ENCODE assay signal across 13 cellular contexts in genomic region chr12:104596128-104596799, GRCh38.
DNase-seq lines count a peak whose midpoint lies in the region; ATAC-seq and TF ChIP-seq lines count a peak whose summit lies in the region.
"Had no signal": no experiment of that assay in that cellular context is flagged by ENCODE, and none has a peak within 500 bp of the region (broad histone marks: within the 10 kb centered on the region; RNA-seq: fewer than 3 reads in every experiment).

No MANE protein-coding gene starts in this region.

- intact Hi-C loops in Calu3 (cut with micrococcal nuclease; ENCODE audit: unreplicated experiment), result no loop called here

- no peak overlapping the region for H2BK15ac ChIP-seq in mesendoderm (replicated peaks; ENCODE audit: low read depth)

- H3K79me2 ChIP-seq in mesendoderm (ENCODE audit: control insufficient read depth, insufficient read depth, low read length), result no peaks in the 10 kb centered on the region

- H4K5ac ChIP-seq in mesendoderm (ENCODE audit: low read length), result no peak overlapping the region

- no peak overlapping the region for H3K4me3 Mint-ChIP-seq in stimulated activated naive CD8-positive, alpha-beta T cell treated with anti-CD3 and anti-CD28 coated beads, Interleukin-15, Interleukin-2, amounts not matched to agents 100 ng/mL and 50 ng/mL, for 24 hours
- no peak overlapping the region for H3K4me3 Mint-ChIP-seq in brain
- H3K4me3 Mint-ChIP-seq in memory B cell, result no peak overlapping the region
- no peak overlapping the region for H3K4me3 Mint-ChIP-seq in activated T-cell treated with anti-CD3 and anti-CD28 coated beads, Interleukin-2, amount 50 U/mL, for 72 hours
- H3K4me3 Mint-ChIP-seq in Calu3 (ENCODE audit: low read depth, unreplicated experiment), result no peak overlapping the region

- no peak overlapping the region for H3K27ac ChIP-seq in mesendoderm (ENCODE audit: low read depth, low read length)
- H3K27ac ChIP-seq: C4-2B had no signal

- H4K8ac ChIP-seq in mesendoderm (ENCODE audit: low read depth, low read length), result no peak overlapping the region

- TF ChIP-seq CTCF in brain (conservative IDR thresholded peaks at IDR 0.05) (no peak), Calu3 (IDR thresholded peaks at IDR 0.05; ENCODE audit: unreplicated experiment) (no peak)

- no peak for ATAC-seq in stimulated activated naive CD8-positive, alpha-beta T cell treated with anti-CD3 and anti-CD28 coated beads, Interleukin-15, Interleukin-2, amounts not matched to agents 100 U/mL and 50 U/mL, for 24 hours
- ATAC-seq in memory B cell (ENCODE audit: low read depth), result no peak
- no peak for ATAC-seq in activated T-cell treated with anti-CD3 and anti-CD28 coated beads, Interleukin-2, amount 50 U/mL, for 72 hours (replicated peaks in 1 of 2)

- H3K4ac ChIP-seq in mesendoderm (ENCODE audit: low read depth, low read length), result no peak overlapping the region

- no peaks in the 10 kb centered on the region for H3K9me3 Mint-ChIP-seq in stimulated activated naive CD8-positive, alpha-beta T cell treated with anti-CD3 and anti-CD28 coated beads, Interleukin-15, Interleukin-2, amounts not matched to agents 100 ng/mL and 50 ng/mL, for 24 hours
- H3K9me3 Mint-ChIP-seq in brain, result peaks cover 0 to 3% (median 0%) of the 10 kb centered on the region in 5 experiments
- H3K9me3 Mint-ChIP-seq in memory B cell, result no peaks in the 10 kb centered on the region
- H3K9me3 Mint-ChIP-seq in activated T-cell treated with anti-CD3 and anti-CD28 coated beads, Interleukin-2, amount 50 U/mL, for 72 hours, result no peaks in the 10 kb centered on the region
- no peaks in the 10 kb centered on the region for H3K9me3 Mint-ChIP-seq in Calu3 (ENCODE audit: low read depth, unreplicated experiment)

- no peaks in the 10 kb centered on the region for H3K27me3 Mint-ChIP-seq in stimulated activated naive CD8-positive, alpha-beta T cell treated with anti-CD3 and anti-CD28 coated beads, Interleukin-15, Interleukin-2, amounts not matched to agents 100 ng/mL and 50 ng/mL, for 24 hours
- peaks cover 4% of the 10 kb centered on the region for H3K27me3 Mint-ChIP-seq in brain
- no peaks in the 10 kb centered on the region for H3K27me3 Mint-ChIP-seq in memory B cell
- no peaks in the 10 kb centered on the region for H3K27me3 Mint-ChIP-seq in activated T-cell treated with anti-CD3 and anti-CD28 coated beads, Interleukin-2, amount 50 U/mL, for 72 hours (ENCODE audit: low read depth)
- peaks cover 15% of the 10 kb centered on the region for H3K27me3 Mint-ChIP-seq in Calu3 (ENCODE audit: unreplicated experiment)

- no peak overlapping the region for H3K4me2 ChIP-seq in mesendoderm (ENCODE audit: low read length)

- H3K9ac ChIP-seq in mesendoderm (ENCODE audit: low read length), result no peak overlapping the region

- WGBS in mesendoderm (ENCODE audit: extremely low coverage, insufficient coverage, low lambda C conversion rate), result no CpG with 5 or more reads among the region's 12 CpGs

- no peak overlapping the region for H3K4me3 ChIP-seq in mesendoderm (ENCODE audit: low read length)

- CTCF ChIA-PET in Calu3 (lab: Charles Lee), result no interaction called here

- H2AK5ac ChIP-seq in mesendoderm (ENCODE audit: low read length), result no peak overlapping the region

- BruUV-seq in Calu3 (replicated peaks; lab: Mats Ljungman, UMichigan), result no TSS peak

- DNase-seq in stimulated activated naive CD8-positive, alpha-beta T cell treated with anti-CD3 and anti-CD28 coated beads, Interleukin-15, Interleukin-2, amounts not matched to agents 100 U/mL and 50 U/mL, for 24 hours, result no peak
- DNase-seq in memory B cell (ENCODE audit: low spot score in 2 of 2) (no peak), mesendoderm (no peak), NCI-H2107 (lab: John Stamatoyannopoulos, UW) (no peak), Calu3 (no peak)
- no peak for DNase-seq in activated T-cell treated with anti-CD3 and anti-CD28 coated beads, Interleukin-2, amount 50 U/mL, for 72 hours
- DNase-seq: activated CD4-positive, alpha-beta T cell treated with anti-CD3 and anti-CD28 coated beads for 1 hour; cortex of kidney; mammary epithelial cell; NCI-H510A treated with DMSO at 0.1 percent for 48 hours had no signal

- H3K4me1 ChIP-seq in mesendoderm (ENCODE audit: control insufficient read depth, low read depth, low read length), result no peaks in the 10 kb centered on the region

- no peak overlapping the region for H3K18ac ChIP-seq in mesendoderm (ENCODE audit: low read length)

- no peak overlapping the region for H2BK120ac ChIP-seq in mesendoderm (ENCODE audit: low read depth, low read length)

- peaks cover 2% of the 10 kb centered on the region for H3K36me3 Mint-ChIP-seq in stimulated activated naive CD8-positive, alpha-beta T cell treated with anti-CD3 and anti-CD28 coated beads, Interleukin-15, Interleukin-2, amounts not matched to agents 100 ng/mL and 50 ng/mL, for 24 hours (ENCODE audit: low read depth)
- H3K36me3 Mint-ChIP-seq in brain, result no peaks in the 10 kb centered on the region
- H3K36me3 Mint-ChIP-seq in memory B cell, result peaks cover 5% of the 10 kb centered on the region
- H3K36me3 Mint-ChIP-seq in activated T-cell treated with anti-CD3 and anti-CD28 coated beads, Interleukin-2, amount 50 U/mL, for 72 hours (ENCODE audit: insufficient read depth in 2 of 2), result peaks cover 0 to 1% of the 10 kb centered on the region in 2 donors
- H3K36me3 Mint-ChIP-seq in Calu3 (ENCODE audit: insufficient read depth, unreplicated experiment), result no peaks in the 10 kb centered on the region

- no peak overlapping the region for H3K56ac ChIP-seq in mesendoderm (ENCODE audit: low read length)

- H2BK5ac ChIP-seq in mesendoderm (ENCODE audit: low read length), result no peak overlapping the region

- H3K23ac ChIP-seq in mesendoderm (ENCODE audit: low read length), result no peak overlapping the region

- no peaks in the 10 kb centered on the region for H3K36me3 ChIP-seq in mesendoderm (ENCODE audit: control insufficient read depth, insufficient read depth, low read length)

- H3K27me3 ChIP-seq in mesendoderm (ENCODE audit: insufficient read depth, low read length, poor library complexity), result no peaks in the 10 kb centered on the region

- H3K4me1 Mint-ChIP-seq in stimulated activated naive CD8-positive, alpha-beta T cell treated with anti-CD3 and anti-CD28 coated beads, Interleukin-15, Interleukin-2, amounts not matched to agents 100 ng/mL and 50 ng/mL, for 24 hours (ENCODE audit: low read depth), result peaks cover 62% of the 10 kb centered on the region
- peaks cover 54% of the 10 kb centered on the region for H3K4me1 Mint-ChIP-seq in brain
- peaks cover 48% of the 10 kb centered on the region for H3K4me1 Mint-ChIP-seq in memory B cell
- peaks cover 32% of the 10 kb centered on the region for H3K4me1 Mint-ChIP-seq in activated T-cell treated with anti-CD3 and anti-CD28 coated beads, Interleukin-2, amount 50 U/mL, for 72 hours (ENCODE audit: low read depth)
- H3K4me1 Mint-ChIP-seq in Calu3 (ENCODE audit: low read depth, unreplicated experiment), result no peaks in the 10 kb centered on the region

- peak overlapping the region; percentile 40 for H3K27ac Mint-ChIP-seq in stimulated activated naive CD8-positive, alpha-beta T cell treated with anti-CD3 and anti-CD28 coated beads, Interleukin-15, Interleukin-2, amounts not matched to agents 100 ng/mL and 50 ng/mL, for 24 hours
- H3K27ac Mint-ChIP-seq in brain (peak overlapping the region in 3 of 5 experiments; percentile 7 to 59 (median 9)), memory B cell (peak overlapping the region; percentile 20), Calu3 (ENCODE audit: unreplicated experiment) (no peak overlapping the region)
- H3K27ac Mint-ChIP-seq in activated T-cell treated with anti-CD3 and anti-CD28 coated beads, Interleukin-2, amount 50 U/mL, for 72 hours, result no peak overlapping the region

- H3K79me1 ChIP-seq in mesendoderm (ENCODE audit: low read length), result no peaks in the 10 kb centered on the region

Comparison
In these comparisons a context has a peak if more than half of its experiments do, and no peak if none do; other contexts are left out.
1. H3K27ac Mint-ChIP-seq: peak in stimulated activated naive CD8-positive, alpha-beta T cell treated with anti-CD3 and anti-CD28 coated beads, Interleukin-15, Interleukin-2, amounts not matched to agents 100 ng/mL and 50 ng/mL, for 24 hours (single experiment), brain (3 of 5) and memory B cell (single experiment); none in activated T-cell treated with anti-CD3 and anti-CD28 coated beads, Interleukin-2, amount 50 U/mL, for 72 hours (single experiment) and Calu3 (single experiment).